10 cellular contexts compared by ENCODE assay signal in the genomic region with DNA sequence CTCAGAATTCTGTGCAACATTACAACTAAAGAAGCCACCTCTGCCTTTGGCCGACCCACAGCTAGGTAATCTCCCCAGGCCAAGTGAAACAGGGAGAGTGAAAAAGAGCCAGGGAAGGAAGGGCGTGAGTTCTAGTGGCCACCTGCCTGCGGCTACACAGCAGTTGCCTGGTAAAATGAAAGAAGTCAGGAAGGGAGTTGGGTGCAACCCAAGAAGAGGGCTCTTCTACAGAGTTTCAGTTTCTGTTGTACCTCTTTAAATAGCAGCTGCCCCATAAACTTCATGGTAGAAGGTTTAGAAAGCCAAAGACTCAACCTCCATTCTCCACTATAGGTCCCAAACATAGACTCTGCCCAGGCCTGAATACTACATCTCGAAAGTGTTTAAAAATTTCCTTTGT.
DNase-seq lines count a peak whose midpoint lies in the region; ATAC-seq and TF ChIP-seq lines count a peak whose summit lies in the region.
"Had no signal": no experiment of that assay in that cellular context is flagged by ENCODE, and none has a peak within 500 bp of the region (broad histone marks: within the 10 kb centered on the region; RNA-seq: fewer than 3 reads in every experiment).

No MANE protein-coding gene starts in this region.

- no peak overlapping the region for H3K4me3 ChIP-seq in lower lobe of right lung

- no peak overlapping the region for H3K27ac ChIP-seq in lower lobe of right lung

- TF ChIP-seq CTCF in GM20000 (IDR thresholded peaks at IDR 0.05; ENCODE audit: extremely low read depth, missing control alignments) (no peak), lower lobe of right lung (IDR thresholded peaks at IDR 0.05) (no peak)

- peak; percentile 99 for ATAC-seq in GM18511 (IDR thresholded peaks at IDR 0.05; ENCODE audit: unreplicated experiment)
- ATAC-seq in HG03108 (IDR thresholded peaks at IDR 0.05; ENCODE audit: unreplicated experiment), result peak; percentile 96
- ATAC-seq in lower lobe of right lung, result peak; percentile 68 to 78
- ATAC-seq: activated naive CD4-positive, alpha-beta T cell treated with anti-CD3 and anti-CD28 coated beads, Interleukin-2, amount 50 U/mL, for 72 hours; naive thymus-derived CD8-positive, alpha-beta T cell had no signal

- no peaks in the 10 kb centered on the region for H3K27me3 ChIP-seq in lower lobe of right lung (ENCODE audit: low read depth)

- DNase-seq in GM20000 (ENCODE audit: low spot score), result peak; percentile 42
- DNase-seq in lower lobe of right lung, result no peak
- no peak for DNase-seq in NCI-H2196 (lab: John Stamatoyannopoulos, UW; ENCODE audit: unreplicated experiment)
- no peak for DNase-seq in hepatic stellate cell (ENCODE audit: low spot score)
- no peak for DNase-seq in DMS153 treated with DMSO at 0.1 percent for 48 hours (lab: John Stamatoyannopoulos, UW; ENCODE audit: unreplicated experiment)
- DNase-seq in activated CD4-positive, alpha-beta T cell treated with anti-CD3 and anti-CD28 coated beads, Interleukin-2, amount 50 U/mL, for 48 hours, result no peak
- DNase-seq: naive thymus-derived CD8-positive, alpha-beta T cell had no signal

- peaks cover 11% of the 10 kb centered on the region for H3K4me1 ChIP-seq in lower lobe of right lung

- H3K9me3 ChIP-seq in lower lobe of right lung, result no peaks in the 10 kb centered on the region

- H3K36me3 ChIP-seq in lower lobe of right lung, result no peaks in the 10 kb centered on the region

- intact Hi-C loops in lower lobe of right lung (cut with DNase I), result no loop called here
